Comparison of ENCODE assay signal across 1 cellular context in the genomic region with DNA sequence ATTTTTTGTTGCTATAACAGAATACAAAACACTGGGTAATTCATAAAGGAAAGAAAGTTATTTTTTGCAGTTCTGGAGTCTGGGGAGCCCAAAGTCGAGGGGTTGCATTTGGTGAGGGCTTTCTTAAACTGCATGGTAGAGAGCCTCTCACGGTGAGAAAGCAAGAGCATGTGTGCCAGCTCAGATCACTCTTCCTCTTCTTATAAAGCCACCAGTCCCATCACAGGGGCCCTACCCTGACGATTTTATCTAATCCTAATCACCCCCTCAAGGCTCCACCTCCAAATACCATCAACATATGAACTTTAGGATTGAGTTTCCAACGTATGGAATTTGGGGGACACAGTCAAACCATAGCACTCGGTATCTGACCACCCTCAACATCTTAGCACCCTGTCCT.
TF ChIP-seq lines count a peak whose summit lies in the region.

No MANE protein-coding gene starts in this region.

TF ChIP-seq in GM23338, 12 proteins besides CTCF, POLR2A, EP300 and RAD21 (continued from another document):
- TF ChIP-seq, protein P1, sequence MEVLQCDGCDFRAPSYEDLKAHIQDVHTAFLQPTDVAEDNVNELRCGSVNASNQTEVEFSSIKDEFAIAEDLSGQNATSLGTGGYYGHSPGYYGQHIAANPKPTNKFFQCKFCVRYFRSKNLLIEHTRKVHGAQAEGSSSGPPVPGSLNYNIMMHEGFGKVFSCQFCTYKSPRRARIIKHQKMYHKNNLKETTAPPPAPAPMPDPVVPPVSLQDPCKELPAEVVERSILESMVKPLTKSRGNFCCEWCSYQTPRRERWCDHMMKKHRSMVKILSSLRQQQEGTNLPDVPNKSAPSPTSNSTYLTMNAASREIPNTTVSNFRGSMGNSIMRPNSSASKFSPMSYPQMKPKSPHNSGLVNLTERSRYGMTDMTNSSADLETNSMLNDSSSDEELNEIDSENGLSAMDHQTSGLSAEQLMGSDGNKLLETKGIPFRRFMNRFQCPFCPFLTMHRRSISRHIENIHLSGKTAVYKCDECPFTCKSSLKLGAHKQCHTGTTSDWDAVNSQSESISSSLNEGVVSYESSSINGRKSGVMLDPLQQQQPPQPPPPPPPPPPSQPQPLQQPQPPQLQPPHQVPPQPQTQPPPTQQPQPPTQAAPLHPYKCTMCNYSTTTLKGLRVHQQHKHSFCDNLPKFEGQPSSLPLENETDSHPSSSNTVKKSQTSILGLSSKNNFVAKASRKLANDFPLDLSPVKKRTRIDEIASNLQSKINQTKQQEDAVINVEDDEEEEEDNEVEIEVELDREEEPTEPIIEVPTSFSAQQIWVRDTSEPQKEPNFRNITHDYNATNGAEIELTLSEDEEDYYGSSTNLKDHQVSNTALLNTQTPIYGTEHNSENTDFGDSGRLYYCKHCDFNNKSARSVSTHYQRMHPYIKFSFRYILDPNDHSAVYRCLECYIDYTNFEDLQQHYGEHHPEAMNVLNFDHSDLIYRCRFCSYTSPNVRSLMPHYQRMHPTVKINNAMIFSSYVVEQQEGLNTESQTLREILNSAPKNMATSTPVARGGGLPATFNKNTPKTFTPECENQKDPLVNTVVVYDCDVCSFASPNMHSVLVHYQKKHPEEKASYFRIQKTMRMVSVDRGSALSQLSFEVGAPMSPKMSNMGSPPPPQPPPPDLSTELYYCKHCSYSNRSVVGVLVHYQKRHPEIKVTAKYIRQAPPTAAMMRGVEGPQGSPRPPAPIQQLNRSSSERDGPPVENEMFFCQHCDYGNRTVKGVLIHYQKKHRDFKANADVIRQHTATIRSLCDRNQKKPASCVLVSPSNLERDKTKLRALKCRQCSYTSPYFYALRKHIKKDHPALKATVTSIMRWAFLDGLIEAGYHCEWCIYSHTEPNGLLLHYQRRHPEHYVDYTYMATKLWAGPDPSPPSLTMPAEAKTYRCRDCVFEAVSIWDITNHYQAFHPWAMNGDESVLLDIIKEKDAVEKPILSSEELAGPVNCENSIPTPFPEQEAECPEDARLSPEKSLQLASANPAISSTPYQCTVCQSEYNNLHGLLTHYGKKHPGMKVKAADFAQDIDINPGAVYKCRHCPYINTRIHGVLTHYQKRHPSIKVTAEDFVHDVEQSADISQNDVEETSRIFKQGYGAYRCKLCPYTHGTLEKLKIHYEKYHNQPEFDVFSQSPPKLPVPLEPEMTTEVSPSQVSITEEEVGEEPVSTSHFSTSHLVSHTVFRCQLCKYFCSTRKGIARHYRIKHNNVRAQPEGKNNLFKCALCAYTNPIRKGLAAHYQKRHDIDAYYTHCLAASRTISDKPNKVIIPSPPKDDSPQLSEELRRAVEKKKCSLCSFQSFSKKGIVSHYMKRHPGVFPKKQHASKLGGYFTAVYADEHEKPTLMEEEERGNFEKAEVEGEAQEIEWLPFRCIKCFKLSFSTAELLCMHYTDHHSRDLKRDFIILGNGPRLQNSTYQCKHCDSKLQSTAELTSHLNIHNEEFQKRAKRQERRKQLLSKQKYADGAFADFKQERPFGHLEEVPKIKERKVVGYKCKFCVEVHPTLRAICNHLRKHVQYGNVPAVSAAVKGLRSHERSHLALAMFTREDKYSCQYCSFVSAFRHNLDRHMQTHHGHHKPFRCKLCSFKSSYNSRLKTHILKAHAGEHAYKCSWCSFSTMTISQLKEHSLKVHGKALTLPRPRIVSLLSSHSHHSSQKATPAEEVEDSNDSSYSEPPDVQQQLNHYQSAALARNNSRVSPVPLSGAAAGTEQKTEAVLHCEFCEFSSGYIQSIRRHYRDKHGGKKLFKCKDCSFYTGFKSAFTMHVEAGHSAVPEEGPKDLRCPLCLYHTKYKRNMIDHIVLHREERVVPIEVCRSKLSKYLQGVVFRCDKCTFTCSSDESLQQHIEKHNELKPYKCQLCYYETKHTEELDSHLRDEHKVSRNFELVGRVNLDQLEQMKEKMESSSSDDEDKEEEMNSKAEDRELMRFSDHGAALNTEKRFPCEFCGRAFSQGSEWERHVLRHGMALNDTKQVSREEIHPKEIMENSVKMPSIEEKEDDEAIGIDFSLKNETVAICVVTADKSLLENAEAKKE (CRISPR knock-in tag; IDR thresholded peaks at IDR 0.05): no peak
- TF ChIP-seq, protein P2, sequence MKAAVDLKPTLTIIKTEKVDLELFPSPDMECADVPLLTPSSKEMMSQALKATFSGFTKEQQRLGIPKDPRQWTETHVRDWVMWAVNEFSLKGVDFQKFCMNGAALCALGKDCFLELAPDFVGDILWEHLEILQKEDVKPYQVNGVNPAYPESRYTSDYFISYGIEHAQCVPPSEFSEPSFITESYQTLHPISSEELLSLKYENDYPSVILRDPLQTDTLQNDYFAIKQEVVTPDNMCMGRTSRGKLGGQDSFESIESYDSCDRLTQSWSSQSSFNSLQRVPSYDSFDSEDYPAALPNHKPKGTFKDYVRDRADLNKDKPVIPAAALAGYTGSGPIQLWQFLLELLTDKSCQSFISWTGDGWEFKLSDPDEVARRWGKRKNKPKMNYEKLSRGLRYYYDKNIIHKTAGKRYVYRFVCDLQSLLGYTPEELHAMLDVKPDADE (IDR thresholded peaks at IDR 0.05): no peak
- TF ChIP-seq JUNB (IDR thresholded peaks at IDR 0.05; ENCODE audit: unreplicated experiment) (no peak), POLR2AphosphoS5 (IDR thresholded peaks at IDR 0.05; ENCODE audit: low read depth) (no peak), EZH2 (IDR thresholded peaks at IDR 0.05; ENCODE audit: low read depth, unreplicated experiment) (no peak), STAT1 (IDR thresholded peaks at IDR 0.05; ENCODE audit: unreplicated experiment) (no peak)
TF ChIP-seq in GM23338: peak in this region for 0.
